ENCODE assay signal across 11 cellular contexts in the genomic region with DNA sequence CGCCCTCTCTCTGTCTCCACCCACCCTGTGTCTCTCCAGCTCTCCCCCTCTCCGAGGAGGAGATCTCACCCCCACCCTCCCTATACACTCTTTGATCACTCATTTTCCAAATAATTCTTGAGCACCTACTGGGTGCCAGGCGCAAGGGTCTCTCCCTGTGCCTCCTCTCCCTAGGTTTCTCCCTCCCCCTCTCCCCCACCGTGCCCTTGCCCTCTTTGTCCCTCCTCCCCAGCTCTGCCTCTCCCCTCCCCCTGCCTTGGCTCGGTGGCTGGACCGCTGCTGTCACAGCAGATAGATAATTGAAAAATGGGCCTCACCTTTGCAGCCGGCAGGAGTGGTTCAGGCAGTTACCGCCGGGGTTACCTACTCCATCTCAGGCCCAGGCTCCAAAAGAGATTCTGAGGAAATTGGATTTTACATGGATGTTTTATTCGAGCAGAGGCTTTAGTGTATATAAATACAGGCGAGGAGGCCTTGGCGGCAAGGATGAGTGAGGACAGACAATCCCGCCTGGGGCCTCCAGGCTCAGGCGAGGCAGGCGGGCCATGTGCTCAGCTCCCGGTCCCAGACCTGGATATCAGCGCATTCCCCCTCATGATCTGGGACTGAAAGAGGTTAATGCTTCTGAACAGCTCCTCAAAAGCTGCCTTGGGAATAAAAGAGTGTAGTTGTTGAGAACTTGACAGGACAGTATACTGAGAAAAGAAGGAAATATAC.
DNase-seq lines count a peak whose midpoint lies in the region; ATAC-seq, FAIRE-seq and TF ChIP-seq lines count a peak whose summit lies in the region.
"Had no signal": no experiment of that assay in that cellular context is flagged by ENCODE, and none has a peak within 500 bp of the region (broad histone marks: within the 10 kb centered on the region; RNA-seq: fewer than 3 reads in every experiment).

No MANE protein-coding gene starts in this region.

- H4K20me1 ChIP-seq in endothelial cell of umbilical vein (replicated peaks; ENCODE audit: control insufficient read depth, extremely low read depth, insufficient read depth, low read length) (no peaks in the 10 kb centered on the region), neural cell (ENCODE audit: insufficient read depth) (no peaks in the 10 kb centered on the region)

- BruUV-seq in endothelial cell of umbilical vein (replicated peaks; lab: Mats Ljungman, UMichigan) (no TSS peak), A673 (replicated peaks; lab: Mats Ljungman, UMichigan) (no TSS peak)

- intact Hi-C loops in endothelial cell of umbilical vein (cut with micrococcal nuclease) (loop anchor here (5.0 kb wide), 1 partner anchor 131 kb away; no protein-coding TSS in a partner anchor), A673 (cut with micrococcal nuclease; ENCODE audit: unreplicated experiment) (loop anchor here (5.0 kb wide), 1 partner anchor 149 kb away; no protein-coding TSS in a partner anchor)

- no peak for TF ChIP-seq EP300 in neural cell (conservative IDR thresholded peaks at IDR 0.05; ENCODE audit: poor library complexity, severe bottlenecking)

- TF ChIP-seq RAD21 in neural cell (conservative IDR thresholded peaks at IDR 0.05): no peak

- H3K9me1 ChIP-seq in endothelial cell of umbilical vein (replicated peaks; ENCODE audit: control insufficient read depth, extremely low read depth, insufficient read depth, low read length): no peaks in the 10 kb centered on the region

- peaks cover 7% of the 10 kb centered on the region for H3F3A ChIP-seq in neural cell (ENCODE audit: insufficient read depth, low read length, poor library complexity, severe bottlenecking)

- POLR2A ChIA-PET in endothelial cell of umbilical vein (lab: Charles Lee): interaction anchor here (1.8 kb wide), 1 partner anchor 79 kb away, joined by 4 read pairs; no protein-coding TSS in a partner anchor
- POLR2A ChIA-PET in A673 (lab: Charles Lee; ENCODE audit: low non-redundant PET): no interaction called here

- DNase-seq in NCI-H82 (lab: John Stamatoyannopoulos, UW) (peak; percentile 92), endothelial cell of umbilical vein (ENCODE audit: low read depth, low spot score) (no peak), OCI-M2 (lab: John Stamatoyannopoulos, UW; ENCODE audit: unreplicated experiment) (no peak), NOMO-1 treated with dmso at 0.1 percent for 144 hours (lab: John Stamatoyannopoulos, UW; ENCODE audit: unreplicated experiment) (no peak), A673 (ENCODE audit: low spot score) (no peak)
- DNase-seq: DND-41, RPMI8226 had no signal

- no peak for TF ChIP-seq POLR2A in endothelial cell of umbilical vein (IDR thresholded peaks at IDR 0.05; ENCODE audit: low read depth, low read length)

- peaks cover 15% of the 10 kb centered on the region for H3K4me1 ChIP-seq in ES-I3 (ENCODE audit: insufficient read depth, low read length)
- H3K4me1 ChIP-seq in endothelial cell of umbilical vein (ENCODE audit: control insufficient read depth, extremely low read depth, insufficient read depth, low read length): peaks cover 2% of the 10 kb centered on the region
- peaks cover 14% of the 10 kb centered on the region for H3K4me1 ChIP-seq in A673 (ENCODE audit: insufficient read depth, low read length, poor library complexity, severe bottlenecking)

- H3K4me2 ChIP-seq in endothelial cell of umbilical vein (ENCODE audit: insufficient read depth, low read length) (no peak overlapping the region), neural cell (ENCODE audit: low read length) (peak overlapping the region; percentile 96)

- TF ChIP-seq CTCF in endothelial cell of umbilical vein (IDR thresholded peaks at IDR 0.05; ENCODE audit: extremely low read depth in 1 of 2, insufficient read depth in 1 of 2, low read depth in 1 of 2, low read length in 2 of 2) (no peak), neural cell (IDR thresholded peaks at IDR 0.05; ENCODE audit: poor library complexity, severe bottlenecking) (peak; percentile 13), A673 (conservative IDR thresholded peaks at IDR 0.05; ENCODE audit: low read depth, low read length) (no peak)

- FAIRE-seq in endothelial cell of umbilical vein (lab: Jason Lieb, UNC): no peak
- FAIRE-seq: islet of Langerhans had no signal

- H3K9ac ChIP-seq in ES-I3 (ENCODE audit: low read depth, low read length) (peak overlapping the region; percentile 58; the same call in 1 of the 2 replicates), endothelial cell of umbilical vein (replicated peaks; ENCODE audit: extremely low read depth, insufficient read depth, low read length) (no peak overlapping the region), neural cell (ENCODE audit: low read length) (peak overlapping the region; percentile 98)

- H3K9me3 ChIP-seq in ES-I3 (ENCODE audit: control insufficient read depth, insufficient read depth, low read length) (no peaks in the 10 kb centered on the region), endothelial cell of umbilical vein (replicated peaks; ENCODE audit: control insufficient read depth, insufficient read depth, low read length) (no peaks in the 10 kb centered on the region), neural cell (ENCODE audit: low read length) (no peaks in the 10 kb centered on the region), A673 (ENCODE audit: low read depth, low read length, poor library complexity, severe bottlenecking) (no peaks in the 10 kb centered on the region)

- H3K36me3 ChIP-seq in ES-I3 (ENCODE audit: insufficient read depth, low read length): no peaks in the 10 kb centered on the region
- no peaks in the 10 kb centered on the region for H3K36me3 ChIP-seq in endothelial cell of umbilical vein (ENCODE audit: control insufficient read depth in 2 of 2, extremely low read depth in 1 of 2, insufficient read depth in 2 of 2, low read length in 2 of 2)
- no peaks in the 10 kb centered on the region for H3K36me3 ChIP-seq in neural cell (ENCODE audit: insufficient read depth, low read length)
- H3K36me3 ChIP-seq in A673 (ENCODE audit: insufficient read depth, low read length, poor library complexity, severe bottlenecking): no peaks in the 10 kb centered on the region

- H3K27me3 ChIP-seq in endothelial cell of umbilical vein (ENCODE audit: control insufficient read depth in 2 of 2, insufficient read depth in 2 of 2, low read length in 2 of 2) (peaks cover 47 to 49% of the 10 kb centered on the region in 2 experiments), neural cell (ENCODE audit: insufficient read depth, low read depth, low read length) (peaks cover 23% of the 10 kb centered on the region), A673 (replicated peaks; ENCODE audit: insufficient read depth, low read depth, low read length, poor library complexity) (peaks cover 37% of the 10 kb centered on the region)

- H3K79me2 ChIP-seq in endothelial cell of umbilical vein (ENCODE audit: control insufficient read depth, insufficient read depth, low read length): no peaks in the 10 kb centered on the region
- no peaks in the 10 kb centered on the region for H3K79me2 ChIP-seq in neural cell (replicated peaks; ENCODE audit: insufficient read depth, low read length)

- CTCF ChIA-PET in endothelial cell of umbilical vein (lab: Charles Lee): interaction anchor here (0.6 to 4.0 kb wide), 20 partner anchors 8 to 282 kb away, joined by 3 to 52 read pairs (median 6); no protein-coding TSS in a partner anchor
- CTCF ChIA-PET in A673 (lab: Charles Lee): interaction anchor here (0.6 to 0.7 kb wide), 2 partner anchors 60 to 94 kb away, joined by 3 to 4 read pairs; no protein-coding TSS in a partner anchor

- dilution Hi-C loops in endothelial cell of umbilical vein (cut with MboI; ENCODE audit: extremely low pct_ligation_motif_present, low sequenced_read_pairs): no loop called here

- no peaks in the 10 kb centered on the region for H3K9me2 ChIP-seq in neural cell (ENCODE audit: insufficient read depth, low read length)

- H3K27ac ChIP-seq in endothelial cell of umbilical vein (ENCODE audit: insufficient read depth, low read depth, low read length) (no peak overlapping the region), neural cell (ENCODE audit: low read length) (peak overlapping the region; percentile 100), A673 (ENCODE audit: low read depth, low read length, poor library complexity, severe bottlenecking) (no peak overlapping the region)

- no peak for ATAC-seq in GM19397 (IDR thresholded peaks at IDR 0.05; ENCODE audit: unreplicated experiment)

- H2AFZ ChIP-seq in endothelial cell of umbilical vein (ENCODE audit: low read depth, low read length) (no peak overlapping the region), neural cell (ENCODE audit: low read depth, low read length) (peak overlapping the region; percentile 40)

- no peak overlapping the region for H3K4me3 ChIP-seq in endothelial cell of umbilical vein (replicated peaks in 1 of 3; ENCODE audit: insufficient read depth in 1 of 3, low read depth in 1 of 3, low read length in 3 of 3)
- H3K4me3 ChIP-seq in neural cell (ENCODE audit: low read length): peak overlapping the region; percentile 81
- no peak overlapping the region for H3K4me3 ChIP-seq in A673 (ENCODE audit: low read depth, low read length, poor library complexity, severe bottlenecking)

TF ChIP-seq in endothelial cell of umbilical vein, 7 proteins besides CTCF, POLR2A, EP300 and RAD21 (continues in another document):
- TF ChIP-seq EZH2 (IDR thresholded peaks at IDR 0.05; ENCODE audit: borderline replicate concordance, low read depth, low read length, severe bottlenecking): peak; percentile 20
- no peak for TF ChIP-seq FOS (IDR thresholded peaks at IDR 0.05; ENCODE audit: borderline replicate concordance, insufficient read depth, low read length)
- no peak for TF ChIP-seq POLR2AphosphoS5 (IDR thresholded peaks at IDR 0.05; ENCODE audit: insufficient read depth, low read depth, low read length)
- no peak for TF ChIP-seq MYC (IDR thresholded peaks at IDR 0.05; ENCODE audit: low read depth, low read length)
- TF ChIP-seq GATA2 (IDR thresholded peaks at IDR 0.05; ENCODE audit: insufficient read depth, insufficient read length, low read depth, low read length): no peak

TF ChIP-seq in neural cell, 6 proteins besides CTCF, POLR2A, EP300 and RAD21 (continues in another document):
- TF ChIP-seq SMC3 (conservative IDR thresholded peaks at IDR 0.05; ENCODE audit: poor library complexity): peak; percentile 6
